In the genomic region with DNA sequence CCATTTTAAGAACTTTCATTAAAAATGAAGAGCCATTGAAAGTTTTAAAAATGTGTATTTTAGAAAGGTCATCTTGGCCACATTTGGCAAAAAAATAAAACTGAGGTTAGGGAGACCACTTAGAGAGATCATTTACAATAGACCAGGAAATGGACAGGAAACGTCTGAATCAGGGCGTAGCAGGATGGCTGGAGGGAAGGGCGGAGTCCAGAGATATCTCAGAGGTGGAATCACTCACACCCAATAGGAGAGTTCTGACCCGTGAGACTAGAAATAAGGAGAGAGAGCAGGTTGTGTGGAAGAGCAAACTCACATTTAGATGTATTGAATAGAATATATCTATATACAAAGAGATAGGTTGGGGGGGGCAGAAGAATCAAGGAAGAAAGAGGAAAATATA, we compare ENCODE assay signal across 21 cellular contexts.
"Had no signal": no experiment of that assay in that cellular context is flagged by ENCODE, and none has a peak within 500 bp of the region (broad histone marks: within the 10 kb centered on the region; RNA-seq: fewer than 3 reads in every experiment).

No MANE protein-coding gene starts in this region.

- DNase-seq: activated CD4-positive, alpha-beta memory T cell treated with anti-CD3 and anti-CD28 coated beads, Interleukin-2, amount 10 ng/mL, durations not matched to agents 7 days and 5 days; activated CD4-positive, alpha-beta T cell treated with anti-CD3 and anti-CD28 coated beads for 1 hour; activated CD4-positive, alpha-beta T cell treated with anti-CD3 and anti-CD28 coated beads, Interleukin-2, amount 10 ng/mL, durations not matched to agents 7 days and 5 days; activated T-cell treated with anti-CD3 and anti-CD28 coated beads, Interleukin-2, amount 50 U/mL, for 48 hours; effector memory CD8-positive, alpha-beta T cell; hypothalamus; immature natural killer cell; kidney; mesenchymal stem cell; naive thymus-derived CD8-positive, alpha-beta T cell; nucleus accumbens; spleen; stimulated activated naive CD4-positive, alpha-beta T cell had no signal

- FAIRE-seq: kidney, TTC549 had no signal

- H3K27ac ChIP-seq: breast epithelium, esophagus muscularis mucosa, foreskin keratinocyte, heart left ventricle, spleen, tibial nerve had no signal

- H3K4me3 ChIP-seq: breast epithelium, esophagus muscularis mucosa, heart left ventricle, spleen, tibial nerve had no signal

- ATAC-seq: activated naive CD4-positive, alpha-beta T cell treated with anti-CD3 and anti-CD28 coated beads, Interleukin-2, amount 50 U/mL, for 72 hours; effector memory CD8-positive, alpha-beta T cell; foreskin keratinocyte; naive thymus-derived CD8-positive, alpha-beta T cell; WTC11 had no signal

- H3K4me1 ChIP-seq: breast epithelium, esophagus muscularis mucosa, foreskin keratinocyte, tibial nerve had no signal

- H3K36me3 ChIP-seq: breast epithelium, esophagus muscularis mucosa, heart left ventricle, spleen, tibial nerve had no signal

- H3K27me3 ChIP-seq: breast epithelium, esophagus muscularis mucosa, foreskin keratinocyte, heart left ventricle, spleen, tibial nerve had no signal
